In genomic region chr5:132639706-132640130, GRCh38 we compare ENCODE assay signal across 15 cellular contexts. TPM values are rescaled to one million over a fixed set of nuclear protein-coding genes. Genes with fewer than 3 reads are reported as not detected.
DNase-seq lines count a peak whose midpoint lies in the region; ATAC-seq and TF ChIP-seq lines count a peak whose summit lies in the region.
"Had no signal": no experiment of that assay in that cellular context is flagged by ENCODE, and none has a peak within 500 bp of the region (broad histone marks: within the 10 kb centered on the region; RNA-seq: fewer than 3 reads in every experiment).

No MANE protein-coding gene starts in this region.

- peak; percentile 17 for TF ChIP-seq POLR2A in GM18505 (IDR thresholded peaks at IDR 0.05; ENCODE audit: borderline replicate concordance, extremely low read depth, insufficient read depth, insufficient read length)

- H3K27me3 ChIP-seq in BE2C, result no peaks in the 10 kb centered on the region

- peaks cover 56% of the 10 kb centered on the region for H3K36me3 Mint-ChIP-seq in activated CD4-positive, alpha-beta memory T cell treated with anti-CD3 and anti-CD28 coated beads for 36 hours

- peaks cover 25% of the 10 kb centered on the region for H3K36me3 ChIP-seq in BE2C

- H3K4me3 ChIP-seq in BE2C (ENCODE audit: low read depth, low read length), result no peak overlapping the region

- no peaks in the 10 kb centered on the region for H3K4me1 ChIP-seq in BE2C

- H3K4me3 Mint-ChIP-seq in activated CD4-positive, alpha-beta memory T cell treated with anti-CD3 and anti-CD28 coated beads for 36 hours, result no peak overlapping the region
- H3K4me3 Mint-ChIP-seq: neural crest cell, type B pancreatic cell had no signal

- H3K27me3 Mint-ChIP-seq in activated CD4-positive, alpha-beta memory T cell treated with anti-CD3 and anti-CD28 coated beads for 36 hours, result no peaks in the 10 kb centered on the region
- H3K27me3 Mint-ChIP-seq: type B pancreatic cell had no signal

- peaks cover 76% of the 10 kb centered on the region for H3K4me1 Mint-ChIP-seq in activated CD4-positive, alpha-beta memory T cell treated with anti-CD3 and anti-CD28 coated beads for 36 hours (ENCODE audit: low read depth)
- H3K4me1 Mint-ChIP-seq: neural crest cell had no signal

- peak overlapping the region; percentile 18 for H3K27ac Mint-ChIP-seq in activated CD4-positive, alpha-beta memory T cell treated with anti-CD3 and anti-CD28 coated beads for 36 hours
- H3K27ac Mint-ChIP-seq: type B pancreatic cell had no signal

- CTCF ChIA-PET in activated CD4-positive, alpha-beta memory T cell treated with anti-CD3 and anti-CD28 coated beads for 36 hours (lab: Charles Lee), result interaction anchor here (1.1 to 1.6 kb wide), 3 partner anchors 18 to 182 kb away, joined by 3 to 6 read pairs (median 6); partner anchors contain the start of gene IL13
- CTCF ChIA-PET in RWPE1 (lab: Yijun Ruan, JAX), result interaction anchor here (0.7 kb wide), 1 partner anchor 412 kb away, joined by 3 read pairs; the partner anchor contains the start of gene P4HA2

- TF ChIP-seq CTCF in BE2C (IDR thresholded peaks at IDR 0.05; ENCODE audit: low read depth, low read length) (no peak), RWPE1 (conservative IDR thresholded peaks at IDR 0.05; ENCODE audit: low read depth) (no peak)

- ATAC-seq in GM18505 (IDR thresholded peaks at IDR 0.05; ENCODE audit: unreplicated experiment) (peak; percentile 65), GM19463 (IDR thresholded peaks at IDR 0.05; ENCODE audit: unreplicated experiment) (peak; percentile 63), HG03039 (IDR thresholded peaks at IDR 0.05; ENCODE audit: unreplicated experiment) (peak; percentile 58)

- no peaks in the 10 kb centered on the region for H3K9me3 Mint-ChIP-seq in activated CD4-positive, alpha-beta memory T cell treated with anti-CD3 and anti-CD28 coated beads for 36 hours
- H3K9me3 Mint-ChIP-seq: neural crest cell, type B pancreatic cell had no signal

- no peak overlapping the region for H3K27ac ChIP-seq in RWPE1
- H3K27ac ChIP-seq: HL-60 had no signal

- intact Hi-C loops in activated CD4-positive, alpha-beta memory T cell treated with anti-CD3 and anti-CD28 coated beads for 36 hours (cut with micrococcal nuclease), result loop anchor here (2.0 to 5.0 kb wide), 5 partner anchors 49 to 537 kb away; partner anchors contain the start of gene RAD50

- peak; percentile 52 for DNase-seq in activated CD4-positive, alpha-beta memory T cell treated with anti-CD3 and anti-CD28 coated beads for 36 hours
- no peak for DNase-seq in NCI-H146 (lab: John Stamatoyannopoulos, UW)
- DNase-seq in BE2C, result no peak
- no peak for DNase-seq in DMS153 treated with DMSO at 0.1 percent for 48 hours (lab: John Stamatoyannopoulos, UW; ENCODE audit: unreplicated experiment)
- DNase-seq in RWPE1 (ENCODE audit: low spot score), result no peak
- DNase-seq: DMS153; effector CD4-positive, alpha-beta T cell; NCI-H2081 treated with DMSO at 0.1 percent for 48 hours had no signal

- POLR2A ChIA-PET in activated CD4-positive, alpha-beta memory T cell treated with anti-CD3 and anti-CD28 coated beads for 36 hours (lab: Charles Lee), result interaction anchor here (0.6 to 3.8 kb wide), 4 partner anchors 18 to 270 kb away, joined by 3 to 17 read pairs (median 9); partner anchors contain the start of genes IL13, IL4 and SLC22A5
- POLR2A ChIA-PET in RWPE1 (lab: Yijun Ruan, JAX; ENCODE audit: low non-redundant PET), result no interaction called here

- no peaks in the 10 kb centered on the region for H3K9me3 ChIP-seq in BE2C

RNA-seq across cellular contexts. Expression of gene IL13, which starts 18.3 kb away (rescaled TPM):
- 10 to 100 TPM; 13.0 to 14.9 TPM for total RNA-seq in activated CD4-positive, alpha-beta memory T cell treated with anti-CD3 and anti-CD28 coated beads for 36 hours
- not detected for polyA plus RNA-seq in BE2C (2012; ENCODE audit: insufficient read depth, insufficient read length, low read depth)
- total RNA-seq: neural crest cell, SK-MEL-5 had no signal

RNA-seq across cellular contexts. Expression of gene IL4, which starts 34.1 kb away (rescaled TPM):
- 1 to 10 TPM; 6.4 to 6.8 TPM for total RNA-seq in activated CD4-positive, alpha-beta memory T cell treated with anti-CD3 and anti-CD28 coated beads for 36 hours
- polyA plus RNA-seq in BE2C (2012; ENCODE audit: insufficient read depth, insufficient read length, low read depth), result not detected
- total RNA-seq: neural crest cell, SK-MEL-5 had no signal
